Comparison of ENCODE assay signal across 8 cellular contexts in the genomic region with DNA sequence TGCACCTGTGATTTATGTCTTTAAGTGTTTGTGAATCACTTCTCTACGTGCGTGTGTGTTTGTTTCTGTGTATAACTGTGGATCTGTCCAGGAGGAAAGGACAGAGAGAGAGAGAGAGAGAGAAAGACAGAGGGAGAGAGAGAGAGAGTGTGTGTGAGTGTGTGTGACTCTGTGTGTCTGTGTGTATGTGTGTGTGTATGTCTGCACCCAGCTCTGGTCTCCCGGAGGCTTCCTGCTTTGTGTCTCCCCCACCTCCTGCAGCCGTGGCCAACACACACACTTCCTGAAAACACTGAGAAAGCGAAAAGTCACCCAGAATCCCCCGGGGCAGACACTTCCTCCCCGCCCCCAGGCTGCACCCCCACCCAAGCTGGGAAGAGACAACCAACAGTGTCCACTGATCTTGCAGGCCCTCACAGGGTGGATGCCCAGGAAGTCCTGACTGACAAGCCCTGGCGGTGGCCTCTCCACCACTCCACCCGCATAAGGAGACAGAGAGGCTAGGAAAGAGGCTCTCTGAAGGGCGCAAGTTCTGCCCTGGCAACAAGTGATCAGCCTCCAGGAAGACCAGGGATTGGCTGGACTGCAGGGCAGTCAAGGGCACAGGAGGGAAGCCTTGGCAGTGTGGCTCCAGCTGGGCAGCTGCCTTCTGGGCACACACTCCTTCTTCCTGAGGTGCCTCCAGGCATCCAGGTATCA. TPM values are rescaled to one million over a fixed set of nuclear protein-coding genes. Genes with fewer than 3 reads are reported as not detected.
DNase-seq lines count a peak whose midpoint lies in the region; ATAC-seq and TF ChIP-seq lines count a peak whose summit lies in the region.

No MANE protein-coding gene starts in this region.

- H3K4me3 ChIP-seq in AG04450 (ENCODE audit: low read depth, low read length), result peak overlapping the region; percentile 80
- H3K4me3 ChIP-seq in cardiac fibroblast (replicated peaks in 1 of 2; ENCODE audit: low read depth in 2 of 2, low read length in 2 of 2), result peak overlapping the region; percentile 60 to 71

- H3K4me3 Mint-ChIP-seq in activated B cell treated with CpG ODN at 0.5 μM for 24 hours, result peak overlapping the region; percentile 97

- H3K27me3 Mint-ChIP-seq in activated B cell treated with CpG ODN at 0.5 μM for 24 hours, result no peaks in the 10 kb centered on the region

- peak overlapping the region; percentile 78 for H3K27ac ChIP-seq in AG04450 (ENCODE audit: low read depth, low read length)

- peak overlapping the region; percentile 94 for H3K27ac Mint-ChIP-seq in activated B cell treated with CpG ODN at 0.5 μM for 24 hours

- intact Hi-C loops in activated B cell treated with CpG ODN at 0.5 μM for 24 hours (cut with micrococcal nuclease), result loop anchor here (1.0 to 5.0 kb wide), 3 partner anchors 92 to 567 kb away; partner anchors contain the start of gene ATG16L2

- H3K27me3 ChIP-seq in AG04450 (ENCODE audit: control insufficient read depth, insufficient read depth, low read length), result no peaks in the 10 kb centered on the region

- TF ChIP-seq CTCF in AG04450 (IDR thresholded peaks at IDR 0.05; ENCODE audit: low read depth, low read length) (no peak), activated B cell treated with CpG ODN at 0.5 μM for 24 hours (IDR thresholded peaks at IDR 0.05) (no peak), cardiac fibroblast (IDR thresholded peaks at IDR 0.05; ENCODE audit: low read depth, low read length) (no peak)

- no peaks in the 10 kb centered on the region for H3K9me3 Mint-ChIP-seq in activated B cell treated with CpG ODN at 0.5 μM for 24 hours

- ATAC-seq in GM18868 (IDR thresholded peaks at IDR 0.05; ENCODE audit: unreplicated experiment) (peak; percentile 74), HG03097 (IDR thresholded peaks at IDR 0.05; ENCODE audit: low FRiP score, unreplicated experiment) (peak; percentile 56), activated B cell treated with CpG ODN at 0.5 μM for 24 hours (ENCODE audit: low read depth) (peak; percentile 88)

- CTCF ChIA-PET in AG04450 (lab: Charles Lee), result interaction anchor here (0.5 to 2.5 kb wide), 5 partner anchors 9 to 455 kb away, joined by 3 to 17 read pairs (median 4); partner anchors contain the start of gene STARD10
- CTCF ChIA-PET in activated B cell treated with CpG ODN at 0.5 μM for 24 hours (lab: Charles Lee), result interaction anchor here (1.1 to 6.6 kb wide), 5 partner anchors 65 to 456 kb away, joined by 3 to 144 read pairs (median 4); partner anchors contain the start of gene STARD10

- H3K4me1 Mint-ChIP-seq in activated B cell treated with CpG ODN at 0.5 μM for 24 hours, result peaks cover 85% of the 10 kb centered on the region

- H3K36me3 Mint-ChIP-seq in activated B cell treated with CpG ODN at 0.5 μM for 24 hours (ENCODE audit: low read depth), result peaks cover 45% of the 10 kb centered on the region

- peak; percentile 65 for DNase-seq in AG04450 (ENCODE audit: low read depth, low spot score)
- peak; percentile 85 for DNase-seq in NCI-H2196 treated with DMSO at 0.1 percent for 48 hours (lab: John Stamatoyannopoulos, UW; ENCODE audit: unreplicated experiment)
- DNase-seq in activated B cell treated with CpG ODN at 0.5 μM for 24 hours, result peak; percentile 78
- DNase-seq in cardiac fibroblast (ENCODE audit: low read depth in 2 of 2), result peak; percentile 93 to 97
- DNase-seq in kidney tubule cell (ENCODE audit: low spot score), result peak; percentile 94
- DNase-seq in stimulated activated CD4-positive, alpha-beta T cell treated with anti-CD3 and anti-CD28 coated beads, Interleukin-15, amount 100 ng/mL, for 24 hours, result peak; percentile 86

- no peaks in the 10 kb centered on the region; the same call in 1 of the 2 replicates for H3K9me3 ChIP-seq in AG04450 (ENCODE audit: control insufficient read depth, insufficient read depth, low read length)

- POLR2A ChIA-PET in AG04450 (lab: Yijun Ruan, JAX), result interaction anchor here (0.8 kb wide), 1 partner anchor 72 kb away, joined by 5 read pairs; the partner anchor contains the start of gene STARD10
- POLR2A ChIA-PET in activated B cell treated with CpG ODN at 0.5 μM for 24 hours (lab: Charles Lee), result interaction anchor here (0.6 to 3.4 kb wide), 11 partner anchors 9 to 1168 kb away, joined by 3 to 25 read pairs (median 4); partner anchors contain the start of gene STARD10

RNA-seq across cellular contexts. Expression of gene ARAP1, which starts 30.0 kb away (rescaled TPM):
- 52.4 and 74.8 TPM in 2 replicates for polyA plus RNA-seq in AG04450 (2011; rRNA removed)
- polyA minus RNA-seq in AG04450 (2011; rRNA and poly(A)+ RNA removed), result 90.3 and 129 TPM in 2 replicates
- total RNA-seq in activated B cell treated with CpG ODN at 0.5 μM for 24 hours, result 113 and 139 TPM in 2 replicates

RNA-seq across cellular contexts. Expression of gene PDE2A, which starts 48.0 kb away (rescaled TPM):
- 0.02 and 0.11 TPM in 2 replicates for polyA plus RNA-seq in AG04450 (2011; rRNA removed)
- polyA minus RNA-seq in AG04450 (2011; rRNA and poly(A)+ RNA removed), result 0.32 TPM in 1 of 2 replicates, not detected in the other
- 0.32 and 1.4 TPM in 2 replicates for total RNA-seq in activated B cell treated with CpG ODN at 0.5 μM for 24 hours

Comparison
In these comparisons a context has a peak if more than half of its experiments do, and no peak if none do; other contexts are left out.
1. Peak in every context shown above with its lines: DNase-seq, ATAC-seq, H3K4me3 ChIP-seq and H3K27ac ChIP-seq.